ENCODE assay signal across 3 cellular contexts in genomic region chr17:74349120-74349519, GRCh38.
TF ChIP-seq lines count a peak whose summit lies in the region.

No MANE protein-coding gene starts in this region.

TF ChIP-seq in SK-N-SH, 30 proteins besides CTCF, POLR2A, EP300 and RAD21:
- TF ChIP-seq USF1 (IDR thresholded peaks at IDR 0.05; ENCODE audit: borderline replicate concordance, low read depth) = no peak
- TF ChIP-seq TCF12 (IDR thresholded peaks at IDR 0.05) = no peak
- TF ChIP-seq CHD2 (IDR thresholded peaks at IDR 0.05; ENCODE audit: low read length, partially characterized antibody) = no peak
- TF ChIP-seq IRF3 (IDR thresholded peaks at IDR 0.05; ENCODE audit: low read depth, low read length) = no peak
- TF ChIP-seq MXI1 (IDR thresholded peaks at IDR 0.05; ENCODE audit: low read depth, low read length) = no peak
- TF ChIP-seq EZH2phosphoT487 (IDR thresholded peaks at IDR 0.05; ENCODE audit: borderline replicate concordance, low read depth) = no peak
- TF ChIP-seq NFIC (IDR thresholded peaks at IDR 0.05; ENCODE audit: borderline replicate concordance) = no peak
- TF ChIP-seq FOSL2 (IDR thresholded peaks at IDR 0.05; ENCODE audit: borderline replicate concordance, low read depth) = no peak
- no peak for TF ChIP-seq ELF1 (IDR thresholded peaks at IDR 0.05)
- no peak for TF ChIP-seq USF2 (IDR thresholded peaks at IDR 0.05; ENCODE audit: borderline replicate concordance, low read depth, low read length)
- no peak for TF ChIP-seq MAX (IDR thresholded peaks at IDR 0.05; ENCODE audit: low read depth)
- no peak for TF ChIP-seq JUND (IDR thresholded peaks at IDR 0.05)
- no peak for TF ChIP-seq SMC3 (IDR thresholded peaks at IDR 0.05; ENCODE audit: low read depth, low read length)
- no peak for TF ChIP-seq TEAD4 (IDR thresholded peaks at IDR 0.05; ENCODE audit: borderline replicate concordance, insufficient read depth)
- TF ChIP-seq POLR2AphosphoS5 (IDR thresholded peaks at IDR 0.05; ENCODE audit: low read depth, low read length) = no peak

TF ChIP-seq in SK-N-SH treated with all-trans-retinoic acid at 6 μM for 48 hours, 23 proteins besides CTCF, POLR2A, EP300 and RAD21:
- TF ChIP-seq ESRRG (CRISPR knock-in tag; IDR thresholded peaks at IDR 0.05) (no peak), SNAI2 (CRISPR knock-in tag; IDR thresholded peaks at IDR 0.05) (no peak), ISL1 (CRISPR knock-in tag; IDR thresholded peaks at IDR 0.05) (no peak), POU6F1 (CRISPR knock-in tag; IDR thresholded peaks at IDR 0.05; ENCODE audit: borderline replicate concordance, low read depth) (no peak)
TF ChIP-seq in SK-N-SH treated with all-trans-retinoic acid at 6 μM for 48 hours: peak in this region for 0.

TF ChIP-seq in K562, 482 proteins besides CTCF, POLR2A, EP300 and RAD21:
- TF ChIP-seq CREB5 (CRISPR knock-in tag; IDR thresholded peaks at IDR 0.05) (no peak), MEF2D (tag; conservative IDR thresholded peaks at IDR 0.05; ENCODE audit: low read depth) (no peak), ELF2 (CRISPR knock-in tag; IDR thresholded peaks at IDR 0.05) (no peak), HIVEP1 (CRISPR knock-in tag; IDR thresholded peaks at IDR 0.05) (no peak), MEIS2 (IDR thresholded peaks at IDR 0.05; ENCODE audit: partially characterized antibody) (peak; percentile 9), FIP1L1 (IDR thresholded peaks at IDR 0.05; ENCODE audit: low read depth, low read length, poor library complexity, severe bottlenecking) (no peak)
